ENCODE assay signal across 9 cellular contexts in the genomic region with DNA sequence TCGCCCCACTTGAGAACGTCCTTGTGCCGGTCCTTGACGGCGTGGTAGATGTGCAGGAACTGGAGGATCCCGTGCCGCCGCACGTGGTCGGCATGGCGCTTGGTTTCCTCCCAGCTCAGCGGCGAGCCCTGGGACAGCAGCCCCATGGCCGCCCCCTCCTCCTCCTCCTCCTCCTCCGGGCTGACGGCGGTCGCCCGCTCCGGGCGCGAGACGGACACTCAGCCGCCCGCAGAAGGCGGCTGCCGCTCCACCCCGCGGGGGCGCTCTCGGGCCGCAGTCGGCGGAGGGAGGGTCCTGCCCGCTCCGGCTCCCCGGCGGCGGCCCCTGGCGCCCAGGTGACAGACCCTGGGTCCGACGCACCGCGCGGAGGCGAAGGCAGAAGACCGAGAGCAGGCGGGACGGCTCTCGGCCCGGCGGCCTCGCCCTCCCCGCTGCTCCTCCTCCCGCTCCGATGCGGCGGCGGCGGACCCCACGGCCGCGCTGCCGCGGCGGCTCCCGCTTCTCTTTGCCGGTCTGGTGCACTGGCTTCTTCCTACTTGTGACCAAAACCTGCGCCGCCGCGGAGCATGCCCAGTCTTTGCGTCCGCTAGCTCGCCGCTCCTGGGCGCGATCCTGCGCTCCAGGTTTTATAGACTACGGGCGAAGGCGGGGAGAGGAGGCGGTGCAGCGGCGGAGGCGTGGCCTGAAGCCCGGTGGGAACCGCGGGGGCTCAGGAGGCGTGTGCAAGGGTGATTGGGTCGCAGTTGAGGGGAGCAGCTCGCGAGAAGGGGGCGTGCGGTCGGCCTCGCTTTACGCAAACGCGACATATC. TPM values are rescaled to one million over a fixed set of nuclear protein-coding genes. Genes with fewer than 3 reads are reported as not detected.
DNase-seq lines count a peak whose midpoint lies in the region; ATAC-seq, FAIRE-seq and TF ChIP-seq lines count a peak whose summit lies in the region.
"Had no signal": no experiment of that assay in that cellular context is flagged by ENCODE, and none has a peak within 500 bp of the region (broad histone marks: within the 10 kb centered on the region; RNA-seq: fewer than 3 reads in every experiment).

A gene (minus strand): TSS at position 602 of the 809 bp plus-strand sequence. CDS start 456 bp downstream, at position 146.

- no peaks in the 10 kb centered on the region for H3K27me3 ChIP-seq in keratinocyte (ENCODE audit: control insufficient read depth, extremely low read depth, insufficient read depth, low read length)

- peak within 1 kb of the TSS; percentile 90 for H3K27ac Mint-ChIP-seq in central memory CD8-positive, alpha-beta T cell (ENCODE audit: low read depth)

- no peaks in the 10 kb centered on the region for H4K20me1 ChIP-seq in keratinocyte (ENCODE audit: control insufficient read depth, extremely low read depth, insufficient read depth, low read length)

- peak within 1 kb of the TSS; percentile 92 for H3K9ac ChIP-seq in keratinocyte (ENCODE audit: control insufficient read depth, extremely low read depth, insufficient read depth, low read length)

- peaks cover 13% of the 10 kb centered on the region for H3K36me3 Mint-ChIP-seq in central memory CD8-positive, alpha-beta T cell (ENCODE audit: insufficient read depth)

- no peak for FAIRE-seq in keratinocyte (lab: Jason Lieb, UNC)
- FAIRE-seq: endometrium had no signal

- H3K4me1 ChIP-seq in keratinocyte (ENCODE audit: control insufficient read depth, extremely low read depth, insufficient read depth, low read length) = peaks cover 47% of the 10 kb centered on the region

- peaks cover 61% of the 10 kb centered on the region for H3K4me1 Mint-ChIP-seq in central memory CD8-positive, alpha-beta T cell

- H3K9me3 ChIP-seq in keratinocyte (ENCODE audit: control insufficient read depth, low read depth, low read length) = no peaks in the 10 kb centered on the region

- H3K36me3 ChIP-seq in keratinocyte (ENCODE audit: control insufficient read depth in 2 of 2, extremely low read depth in 1 of 2, insufficient read depth in 2 of 2, low read length in 2 of 2) = peaks cover 6 to 7% of the 10 kb centered on the region in 2 experiments

- H3K27me3 Mint-ChIP-seq in central memory CD8-positive, alpha-beta T cell = no peaks in the 10 kb centered on the region

- H3K4me2 ChIP-seq in keratinocyte (ENCODE audit: control insufficient read depth, extremely low read depth, insufficient read depth, low read depth, low read length) = peak within 1 kb of the TSS; percentile 99

- H3K4me3 ChIP-seq in keratinocyte (ENCODE audit: control insufficient read depth in 2 of 3, extremely low read depth in 1 of 3, insufficient read depth in 2 of 3, low read depth in 1 of 3, low read length in 3 of 3) = peak within 1 kb of the TSS; percentile 90 to 99 (median 94)

- peaks cover 3% of the 10 kb centered on the region for H3K9me1 ChIP-seq in keratinocyte (ENCODE audit: control insufficient read depth, extremely low read depth, insufficient read depth, low read length)

- peak within 1 kb of the TSS; percentile 87 for H3K27ac ChIP-seq in keratinocyte (ENCODE audit: control insufficient read depth, insufficient read depth, low read length)

- peak; percentile 85 for DNase-seq in AG09319 (ENCODE audit: extremely low read depth, low read depth)
- peak; percentile 86 for DNase-seq in NCI-H226
- DNase-seq in activated CD4-positive, CD25-positive, alpha-beta regulatory T cell treated with anti-CD3 and anti-CD28 coated beads, Interleukin-2, amount 50 U/mL, for 16 hours (ENCODE audit: low read depth, low spot score) = peak; percentile 72
- peak; percentile 76 to 81 for DNase-seq in central memory CD8-positive, alpha-beta T cell (ENCODE audit: low spot score in 2 of 2)
- DNase-seq in keratinocyte (ENCODE audit: low read depth, low spot score) = no peak
- DNase-seq in stimulated activated CD4-positive, alpha-beta T cell treated with anti-CD3 and anti-CD28 coated beads, Interleukin-15, amount 100 ng/mL, for 1 hour (ENCODE audit: low read depth in 1 of 2, low spot score in 1 of 2) = peak; percentile 68 to 85

- peak; percentile 69 for ATAC-seq in GM18909 (IDR thresholded peaks at IDR 0.05; ENCODE audit: poor library complexity, unreplicated experiment)
- ATAC-seq in HG03175 (IDR thresholded peaks at IDR 0.05; ENCODE audit: unreplicated experiment) = peak; percentile 60
- peak; percentile 53 for ATAC-seq in central memory CD8-positive, alpha-beta T cell (replicated peaks; ENCODE audit: extremely low read depth, poor library complexity, severe bottlenecking)

- no peaks in the 10 kb centered on the region for H3K9me3 Mint-ChIP-seq in central memory CD8-positive, alpha-beta T cell

- dilution Hi-C loops in keratinocyte (cut with MboI; ENCODE audit: extremely low pct_ligation_motif_present, low sequenced_read_pairs) = no loop called here

- peak; percentile 36 for TF ChIP-seq CTCF in AG09319 (IDR thresholded peaks at IDR 0.05; ENCODE audit: low read depth, low read length)
- peak in 2 of 3 experiments; percentile 59 to 68 for TF ChIP-seq CTCF in keratinocyte (optimal IDR thresholded peaks at IDR 0.05 in 1 of 3, IDR thresholded peaks at IDR 0.05 in 1 of 3, conservative IDR thresholded peaks at IDR 0.05 in 1 of 3; ENCODE audit: extremely low read depth in 1 of 3, insufficient read depth in 2 of 3, low read length in 3 of 3)

- H3K79me2 ChIP-seq in keratinocyte (ENCODE audit: control insufficient read depth, insufficient read depth, low read length) = peaks cover 46% of the 10 kb centered on the region

- peak within 1 kb of the TSS; percentile 97 for H3K4me3 Mint-ChIP-seq in central memory CD8-positive, alpha-beta T cell

- peak within 1 kb of the TSS; percentile 56 for H2AFZ ChIP-seq in keratinocyte (ENCODE audit: control insufficient read depth, low read length)

RNA-seq across cellular contexts. Expression of the gene that starts here (rescaled TPM):
- polyA plus RNA-seq in keratinocyte = 48.9 to 110 TPM (median 73.2 TPM) in 3 replicates
- polyA plus RNA-seq in keratinocyte (2011; ENCODE audit: low read depth) = 509 TPM
- 59.8 and 126 TPM in 2 replicates for polyA plus RNA-seq in keratinocyte (2011; cell fraction: cytosol; rRNA removed)
- 231 and 232 TPM in 2 replicates for polyA plus RNA-seq in keratinocyte (2011; cell fraction: nucleus; rRNA removed)
- 39.6 and 81.5 TPM in 2 replicates for polyA plus RNA-seq in keratinocyte (2012; ENCODE audit: low replicate concordance)
- polyA minus RNA-seq in keratinocyte = 23.2 to 126 TPM (median 125 TPM) in 3 replicates
- 57.6 TPM for polyA minus RNA-seq in keratinocyte (2011; cell fraction: cytosol; rRNA and poly(A)+ RNA removed)
- 78.8 and 209 TPM in 2 replicates for polyA minus RNA-seq in keratinocyte (2011; cell fraction: nucleus; rRNA and poly(A)+ RNA removed)
